In genomic region chr5:142143878-142144277, GRCh38 we compare ENCODE assay signal across 8 cellular contexts. TPM values are rescaled to one million over a fixed set of nuclear protein-coding genes. Genes with fewer than 3 reads are reported as not detected.
A peak's percentile ranks its signal among the peaks of the same experiment; 100 is the strongest.
DNase-seq lines count a peak whose midpoint lies in the region; ATAC-seq, FAIRE-seq and TF ChIP-seq lines count a peak whose summit lies in the region.

No MANE protein-coding gene starts in this region.

- peak; percentile 95 for FAIRE-seq in A204.1 (lab: Jason Lieb, UNC)

- H2AFZ ChIP-seq in OCI-LY3 (ENCODE audit: low read depth, low read length) = no peak overlapping the region

- no peaks in the 10 kb centered on the region for H4K20me1 ChIP-seq in OCI-LY3 (ENCODE audit: insufficient read depth, low read length)

- H3K9me3 ChIP-seq in OCI-LY3 (ENCODE audit: insufficient read depth, low read length) (no peaks in the 10 kb centered on the region), neutrophil (no peaks in the 10 kb centered on the region)

- H3K36me3 ChIP-seq in OCI-LY3 (replicated peaks; ENCODE audit: low read depth, low read length) (peaks cover 5% of the 10 kb centered on the region), neutrophil (peaks cover 54% of the 10 kb centered on the region)

- H3K9ac ChIP-seq in OCI-LY3 (ENCODE audit: low read length) = no peak overlapping the region

- H3K4me1 ChIP-seq in OCI-LY3 (ENCODE audit: low read length) (no peaks in the 10 kb centered on the region), neutrophil (ENCODE audit: control insufficient read depth in 1 of 2, insufficient read depth in 1 of 2, low read depth in 1 of 2, low read length in 1 of 2) (no peaks in the 10 kb centered on the region)

- H3K27ac ChIP-seq in OCI-LY3 (ENCODE audit: low read length) = no peak overlapping the region
- H3K27ac ChIP-seq in neutrophil = no peak overlapping the region

- DNase-seq in GM12865 (ENCODE audit: low read depth) (peak; percentile 40), epithelial cell of proximal tubule (ENCODE audit: low read depth) (no peak), anterior cingulate cortex (lab: John Stamatoyannopoulos, UW) (no peak)

- H3K79me2 ChIP-seq in OCI-LY3 (ENCODE audit: low read length) = no peaks in the 10 kb centered on the region

- ATAC-seq in HG02852 (IDR thresholded peaks at IDR 0.05; ENCODE audit: unreplicated experiment) (no peak), GM21447 (IDR thresholded peaks at IDR 0.05; ENCODE audit: unreplicated experiment) (no peak)

- no peak overlapping the region for H3K4me2 ChIP-seq in OCI-LY3 (ENCODE audit: low read length)

- TF ChIP-seq CTCF in GM12865 (IDR thresholded peaks at IDR 0.05; ENCODE audit: insufficient read depth, low read depth, low read length, missing control alignments) (peak; percentile 40), OCI-LY3 (IDR thresholded peaks at IDR 0.05; ENCODE audit: low read depth, low read length) (peak; percentile 44), epithelial cell of proximal tubule (conservative IDR thresholded peaks at IDR 0.05; ENCODE audit: low read depth, low read length) (peak; percentile 53), neutrophil (IDR thresholded peaks at IDR 0.05) (peak; percentile 11)

- no peak overlapping the region for H3K4me3 ChIP-seq in GM12865 (ENCODE audit: low read depth, low read length)
- no peak overlapping the region for H3K4me3 ChIP-seq in OCI-LY3 (ENCODE audit: low read length)
- H3K4me3 ChIP-seq in epithelial cell of proximal tubule (ENCODE audit: low read depth, low read length) = no peak overlapping the region
- no peak overlapping the region for H3K4me3 ChIP-seq in neutrophil (ENCODE audit: low read depth in 1 of 2, low read length in 1 of 2)

- H3K27me3 ChIP-seq in OCI-LY3 (ENCODE audit: low read depth, low read length) (no peaks in the 10 kb centered on the region), neutrophil (no peaks in the 10 kb centered on the region)

RNA-seq across cellular contexts. Expression of gene NDFIP1, which starts 35.3 kb away (rescaled TPM):
- 55.8 and 57.0 TPM in 2 replicates for total RNA-seq in epithelial cell of proximal tubule
